Comparison of ENCODE assay signal across 9 cellular contexts in the genomic region with DNA sequence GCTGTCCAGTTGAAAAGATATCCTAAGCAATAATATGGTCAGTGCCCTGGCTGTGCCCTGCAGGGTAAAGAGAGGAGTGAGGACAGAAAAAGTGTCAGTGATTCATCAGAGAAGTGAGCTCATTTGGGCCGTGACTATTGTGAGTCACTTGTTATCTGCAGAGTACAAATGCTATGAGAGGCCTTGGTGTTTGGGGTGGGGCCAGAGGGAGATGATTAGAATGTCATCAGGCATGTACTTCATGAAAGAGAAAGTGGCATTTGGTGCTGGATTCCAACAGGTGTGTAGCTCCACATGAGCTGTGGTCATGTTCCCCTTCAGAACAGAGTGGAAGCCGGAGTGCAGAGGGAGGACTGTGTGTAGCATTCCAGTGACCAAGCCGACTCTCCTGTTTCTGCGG.
DNase-seq lines count a peak whose midpoint lies in the region; ATAC-seq, FAIRE-seq and TF ChIP-seq lines count a peak whose summit lies in the region.
"Had no signal": no experiment of that assay in that cellular context is flagged by ENCODE, and none has a peak within 500 bp of the region (broad histone marks: within the 10 kb centered on the region; RNA-seq: fewer than 3 reads in every experiment).

No MANE protein-coding gene starts in this region.

- no peaks in the 10 kb centered on the region for H3K27me3 ChIP-seq in Karpas-422 (ENCODE audit: low read length)
- H3K27me3 ChIP-seq: Peyer's patch had no signal

- H4K20me1 ChIP-seq in Karpas-422 (ENCODE audit: insufficient read depth, low read depth, low read length) = no peaks in the 10 kb centered on the region

- TF ChIP-seq CTCF in cardiac fibroblast (IDR thresholded peaks at IDR 0.05; ENCODE audit: low read depth, low read length) = no peak
- TF ChIP-seq CTCF in progenitor cell of endocrine pancreas (IDR thresholded peaks at IDR 0.05; ENCODE audit: unreplicated experiment) = no peak
- no peak for TF ChIP-seq CTCF in kidney (IDR thresholded peaks at IDR 0.05; ENCODE audit: borderline replicate concordance, extremely low read depth, insufficient read depth)

- H3K79me2 ChIP-seq in Karpas-422 (ENCODE audit: low read length) = peaks cover 30% of the 10 kb centered on the region

- H3K4me2 ChIP-seq in Karpas-422 (ENCODE audit: low read depth, low read length, poor library complexity, severe bottlenecking) = no peak overlapping the region

- H3K27me3 Mint-ChIP-seq in progenitor cell of endocrine pancreas = no peaks in the 10 kb centered on the region

- FAIRE-seq in kidney (lab: Jason Lieb, UNC) = no peak

- H3K4me3 ChIP-seq in cardiac fibroblast (replicated peaks in 1 of 2; ENCODE audit: low read depth in 2 of 2, low read length in 2 of 2) = peak overlapping the region in 1 of 2 donors; percentile 11
- no peak overlapping the region for H3K4me3 ChIP-seq in Karpas-422 (ENCODE audit: low read length)
- H3K4me3 ChIP-seq in kidney (ENCODE audit: low read length in 2 of 2) = no peak overlapping the region
- H3K4me3 ChIP-seq: Peyer's patch had no signal

- peaks cover 7% of the 10 kb centered on the region for H3K9me3 Mint-ChIP-seq in progenitor cell of endocrine pancreas (ENCODE audit: low read depth)

- H3K4me3 Mint-ChIP-seq in progenitor cell of endocrine pancreas (ENCODE audit: low read depth) = no peak overlapping the region

- no peak overlapping the region for H3K27ac ChIP-seq in Karpas-422 (ENCODE audit: low read length)
- H3K27ac ChIP-seq in kidney (ENCODE audit: low read depth in 2 of 2, low read length in 2 of 2) = no peak overlapping the region

- H3K36me3 Mint-ChIP-seq in progenitor cell of endocrine pancreas (ENCODE audit: insufficient read depth) = peaks cover 3% of the 10 kb centered on the region

- H3K27ac Mint-ChIP-seq in progenitor cell of endocrine pancreas = peak overlapping the region; percentile 1

- no peaks in the 10 kb centered on the region for H3K9me2 ChIP-seq in Karpas-422 (replicated peaks; ENCODE audit: insufficient read depth, low read length)

- no peak overlapping the region for H2AFZ ChIP-seq in Karpas-422 (ENCODE audit: low read length)

- ATAC-seq in HG02678 (IDR thresholded peaks at IDR 0.05; ENCODE audit: unreplicated experiment) = no peak

- H3K9me3 ChIP-seq in Karpas-422 (ENCODE audit: low read length) (no peaks in the 10 kb centered on the region), kidney (ENCODE audit: control insufficient read depth in 1 of 2, low read length in 2 of 2) (no peaks in the 10 kb centered on the region)
- H3K9me3 ChIP-seq: Peyer's patch had no signal

- peaks cover 21% of the 10 kb centered on the region for H3K4me1 Mint-ChIP-seq in progenitor cell of endocrine pancreas (ENCODE audit: low read depth)

- intact Hi-C loops in kidney (cut with DNase I) = no loop called here

- H3K4me1 ChIP-seq in Karpas-422 (ENCODE audit: low read length) (peaks cover 26% of the 10 kb centered on the region), kidney (ENCODE audit: control insufficient read depth in 1 of 2, insufficient read depth in 1 of 2, low read depth in 1 of 2, low read length in 2 of 2) (peaks cover 5 to 12% of the 10 kb centered on the region in 2 donors)

- peak; percentile 62 for DNase-seq in activated CD4-positive, alpha-beta T cell treated with anti-CD3 and anti-CD28 coated beads for 48 hours
- no peak for DNase-seq in activated CD4-positive, alpha-beta T cell treated with anti-CD3 and anti-CD28 coated beads, Interleukin-2, amount 50 U/mL, for 1 hour
- DNase-seq in HK-2 (ENCODE audit: unreplicated experiment) = peak; percentile 45
- peak; percentile 76 to 91 for DNase-seq in cardiac fibroblast (ENCODE audit: low read depth in 2 of 2)
- DNase-seq in progenitor cell of endocrine pancreas (ENCODE audit: low spot score, unreplicated experiment) = no peak
- no peak for DNase-seq in Karpas-422
- DNase-seq in kidney = no peak

- H3K9ac ChIP-seq in Karpas-422 (ENCODE audit: low read length) (no peak overlapping the region), kidney (ENCODE audit: low read length in 2 of 2) (no peak overlapping the region)

- H3K36me3 ChIP-seq in Karpas-422 (ENCODE audit: insufficient read depth, low read length) = no peaks in the 10 kb centered on the region
- H3K36me3 ChIP-seq in kidney (ENCODE audit: control insufficient read depth in 1 of 2, insufficient read depth in 2 of 2, low read length in 2 of 2) = no peaks in the 10 kb centered on the region
- H3K36me3 ChIP-seq: Peyer's patch had no signal

Comparison
In these comparisons a context has a peak if more than half of its experiments do, and no peak if none do; other contexts are left out.
1. DNase-seq: peak in activated CD4-positive, alpha-beta T cell treated with anti-CD3 and anti-CD28 coated beads for 48 hours (single experiment), HK-2 (single experiment) and cardiac fibroblast (2 of 2); none in activated CD4-positive, alpha-beta T cell treated with anti-CD3 and anti-CD28 coated beads, Interleukin-2, amount 50 U/mL, for 1 hour (single experiment), progenitor cell of endocrine pancreas (single experiment), Karpas-422 (single experiment) and kidney (single experiment).